Comparison of ENCODE assay signal across 8 cellular contexts in genomic region chr14:104137297-104138097, GRCh38. TPM values are rescaled to one million over a fixed set of nuclear protein-coding genes. Genes with fewer than 3 reads are reported as not detected.
A peak's percentile ranks its signal among the peaks of the same experiment; 100 is the strongest.
DNase-seq lines count a peak whose midpoint lies in the region; ATAC-seq and TF ChIP-seq lines count a peak whose summit lies in the region.

No MANE protein-coding gene starts in this region.

- DNase-seq in A673 (ENCODE audit: low spot score) (peak; percentile 76), NCI-H82 (lab: John Stamatoyannopoulos, UW) (peak; percentile 87), esophagus squamous epithelium (lab: John Stamatoyannopoulos, UW) (no peak), cortex of kidney (lab: John Stamatoyannopoulos, UW) (no peak)
- DNase-seq in activated T-cell treated with anti-CD3 and anti-CD28 coated beads, Interleukin-2, amount 50 U/mL, for 24 hours, result peak; percentile 83
- DNase-seq in naive thymus-derived CD8-positive, alpha-beta T cell, result peak; percentile 28 to 75 (median 53)
- DNase-seq in stimulated activated naive CD8-positive, alpha-beta T cell treated with anti-CD3 and anti-CD28 coated beads, Interleukin-15, Interleukin-2, amounts not matched to agents 100 U/mL and 50 U/mL, for 24 hours, result peak; percentile 85

- H3K36me3 Mint-ChIP-seq in activated T-cell treated with anti-CD3 and anti-CD28 coated beads, Interleukin-2, amount 50 U/mL, for 24 hours (ENCODE audit: low read depth), result no peaks in the 10 kb centered on the region
- H3K36me3 Mint-ChIP-seq in naive thymus-derived CD8-positive, alpha-beta T cell, result no peaks in the 10 kb centered on the region

- ATAC-seq in GM21360 (IDR thresholded peaks at IDR 0.05; ENCODE audit: unreplicated experiment), result peak; percentile 68
- ATAC-seq in naive thymus-derived CD8-positive, alpha-beta T cell, result peak; percentile 78 to 80
- peak; percentile 66 for ATAC-seq in stimulated activated naive CD8-positive, alpha-beta T cell treated with anti-CD3 and anti-CD28 coated beads, Interleukin-15, Interleukin-2, amounts not matched to agents 100 U/mL and 50 U/mL, for 24 hours

- H3K4me3 ChIP-seq in A673 (ENCODE audit: low read depth, low read length, poor library complexity, severe bottlenecking), result peak overlapping the region; percentile 73
- peak overlapping the region; percentile 21 to 67 (median 45) for H3K4me3 ChIP-seq in esophagus squamous epithelium

- peak overlapping the region; percentile 52 for H3K4me3 Mint-ChIP-seq in activated T-cell treated with anti-CD3 and anti-CD28 coated beads, Interleukin-2, amount 50 U/mL, for 24 hours
- peak overlapping the region; percentile 37 to 72 (median 64) for H3K4me3 Mint-ChIP-seq in naive thymus-derived CD8-positive, alpha-beta T cell

- H3K9me3 Mint-ChIP-seq in activated T-cell treated with anti-CD3 and anti-CD28 coated beads, Interleukin-2, amount 50 U/mL, for 24 hours, result no peaks in the 10 kb centered on the region
- H3K9me3 Mint-ChIP-seq in naive thymus-derived CD8-positive, alpha-beta T cell, result no peaks in the 10 kb centered on the region

- H3K9me3 ChIP-seq in A673 (ENCODE audit: low read depth, low read length, poor library complexity, severe bottlenecking) (no peaks in the 10 kb centered on the region), esophagus squamous epithelium (no peaks in the 10 kb centered on the region)

- H3K27me3 ChIP-seq in A673 (replicated peaks; ENCODE audit: insufficient read depth, low read depth, low read length, poor library complexity) (peaks cover 30% of the 10 kb centered on the region), esophagus squamous epithelium (peaks cover 13 to 87% (median 23%) of the 10 kb centered on the region in 4 donors)

- H3K27me3 Mint-ChIP-seq in activated T-cell treated with anti-CD3 and anti-CD28 coated beads, Interleukin-2, amount 50 U/mL, for 24 hours, result peaks cover 60% of the 10 kb centered on the region
- H3K27me3 Mint-ChIP-seq in naive thymus-derived CD8-positive, alpha-beta T cell, result peaks cover 5 to 50% (median 24%) of the 10 kb centered on the region in 5 donors

- H3K4me1 ChIP-seq in A673 (ENCODE audit: insufficient read depth, low read length, poor library complexity, severe bottlenecking) (peaks cover 52% of the 10 kb centered on the region), esophagus squamous epithelium (peaks cover 18 to 56% (median 31%) of the 10 kb centered on the region in 3 donors)

- peak; percentile 73 for TF ChIP-seq CTCF in A673 (conservative IDR thresholded peaks at IDR 0.05; ENCODE audit: low read depth, low read length)
- peak; percentile 85 to 95 (median 90) for TF ChIP-seq CTCF in esophagus squamous epithelium (IDR thresholded peaks at IDR 0.05)

- CTCF ChIA-PET in A673 (lab: Charles Lee), result interaction anchor here (0.6 to 1.0 kb wide), 7 partner anchors 12 to 455 kb away, joined by 3 to 21 read pairs (median 3); no protein-coding TSS in a partner anchor

- H3K27ac Mint-ChIP-seq in activated T-cell treated with anti-CD3 and anti-CD28 coated beads, Interleukin-2, amount 50 U/mL, for 24 hours, result no peak overlapping the region
- H3K27ac Mint-ChIP-seq in naive thymus-derived CD8-positive, alpha-beta T cell, result no peak overlapping the region

- intact Hi-C loops in A673 (cut with micrococcal nuclease; ENCODE audit: unreplicated experiment) (loop anchor here (2.0 to 10.0 kb wide), 5 partner anchors 87 to 505 kb away; no protein-coding TSS in a partner anchor), esophagus squamous epithelium (cut with DNase I) (loop anchor here (5.0 kb wide), 1 partner anchor 425 kb away; no protein-coding TSS in a partner anchor)

- H3K4me1 Mint-ChIP-seq in activated T-cell treated with anti-CD3 and anti-CD28 coated beads, Interleukin-2, amount 50 U/mL, for 24 hours (ENCODE audit: low read depth), result peaks cover 13% of the 10 kb centered on the region
- peaks cover 2 to 8% (median 7%) of the 10 kb centered on the region in 4 donors for H3K4me1 Mint-ChIP-seq in naive thymus-derived CD8-positive, alpha-beta T cell

- H3K36me3 ChIP-seq in A673 (ENCODE audit: insufficient read depth, low read length, poor library complexity, severe bottlenecking) (no peaks in the 10 kb centered on the region), esophagus squamous epithelium (no peaks in the 10 kb centered on the region)

- no TSS peak for BruUV-seq in A673 (replicated peaks; lab: Mats Ljungman, UMichigan)

- no CpG with 5 or more reads among the region's 88 CpGs for WGBS in esophagus squamous epithelium, 2 donors

- TF ChIP-seq POLR2A in esophagus squamous epithelium (IDR thresholded peaks at IDR 0.05), result no peak

- H3K27ac ChIP-seq in A673 (ENCODE audit: low read depth, low read length, poor library complexity, severe bottlenecking) (no peak overlapping the region), esophagus squamous epithelium (peak overlapping the region in 2 of 4 donors; percentile 51 to 64)

- POLR2A ChIA-PET in A673 (lab: Charles Lee; ENCODE audit: low non-redundant PET), result no interaction called here
- POLR2A ChIA-PET in naive thymus-derived CD8-positive, alpha-beta T cell (lab: Charles Lee), result no interaction called here

RNA-seq across cellular contexts. Expression of gene KIF26A, which starts 0.9 kb away (rescaled TPM):
- 11.5 and 16.0 TPM in 2 replicates for total RNA-seq in A673 (2021)
- total RNA-seq in esophagus squamous epithelium, result 1 to 10 TPM in 2 of 4 donors, under 1 TPM in 2; 0.80 to 2.7 (median 0.96) TPM
- total RNA-seq in naive thymus-derived CD8-positive, alpha-beta T cell, result under 1 TPM; 0.10 to 0.11 TPM
- polyA plus RNA-seq in naive thymus-derived CD8-positive, alpha-beta T cell, result not detected

RNA-seq across cellular contexts. Expression of gene ASPG, which starts 52.0 kb away (rescaled TPM):
- total RNA-seq in A673 (2021), result not detected in 2 replicates
- total RNA-seq in esophagus squamous epithelium, result 10 to 100 TPM; 12.2 to 78.2 (median 40.8) TPM
- not detected for total RNA-seq in naive thymus-derived CD8-positive, alpha-beta T cell
- polyA plus RNA-seq in naive thymus-derived CD8-positive, alpha-beta T cell, result not detected

Comparison
In these comparisons a context has a peak if more than half of its experiments do, and no peak if none do; other contexts are left out.
1. DNase-seq: peak in A673 (single experiment), NCI-H82 (single experiment), activated T-cell treated with anti-CD3 and anti-CD28 coated beads, Interleukin-2, amount 50 U/mL, for 24 hours (single experiment), naive thymus-derived CD8-positive, alpha-beta T cell (10 of 10) and stimulated activated naive CD8-positive, alpha-beta T cell treated with anti-CD3 and anti-CD28 coated beads, Interleukin-15, Interleukin-2, amounts not matched to agents 100 U/mL and 50 U/mL, for 24 hours (single experiment); none in esophagus squamous epithelium (single experiment) and cortex of kidney (single experiment).
2. RNA of gene ASPG, which starts 52.0 kb away (total RNA-seq): 12.2 to 78.2 TPM in esophagus squamous epithelium; not detected in naive thymus-derived CD8-positive, alpha-beta T cell and not detected in A673; every median in the first group is over 10 times any median in the second.
3. Peak in every context shown above with its lines, with median percentiles within 50 percentile points of each other: ATAC-seq.